15 cellular contexts compared by ENCODE assay signal in the genomic region with DNA sequence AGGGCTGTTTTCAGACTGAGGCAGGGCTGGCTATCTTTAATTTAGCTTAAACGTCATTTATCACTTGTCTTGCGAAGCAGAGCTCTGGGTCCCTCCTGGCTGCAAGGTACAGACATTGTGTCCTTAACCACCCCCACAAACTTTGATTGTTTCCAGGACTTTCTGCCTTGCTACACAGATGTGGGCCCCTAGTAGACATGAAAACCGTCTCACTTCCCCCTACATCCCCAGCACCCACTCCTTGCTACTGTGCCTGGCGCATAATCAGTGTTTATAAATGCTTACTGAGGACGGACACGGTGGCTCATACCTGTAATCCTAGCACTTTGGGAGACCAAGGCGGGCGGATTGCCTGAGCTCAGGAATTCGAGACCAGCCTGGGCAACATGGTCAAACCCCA. TPM values are rescaled to one million over a fixed set of nuclear protein-coding genes. Genes with fewer than 3 reads are reported as not detected.
DNase-seq lines count a peak whose midpoint lies in the region; ATAC-seq, FAIRE-seq and TF ChIP-seq lines count a peak whose summit lies in the region.
"Had no signal": no experiment of that assay in that cellular context is flagged by ENCODE, and none has a peak within 500 bp of the region (broad histone marks: within the 10 kb centered on the region; RNA-seq: fewer than 3 reads in every experiment).

No MANE protein-coding gene starts in this region.

- intact Hi-C loops in K562 (cut with micrococcal nuclease) = no loop called here
- intact Hi-C loops in MCF 10A (cut with micrococcal nuclease) = no loop called here

- TF ChIP-seq EP300 in K562 (IDR thresholded peaks at IDR 0.05; ENCODE audit: low read length) = no peak

- H3K4me2 ChIP-seq in K562 (ENCODE audit: insufficient read depth, low read length) = no peak overlapping the region

- H3K79me2 ChIP-seq in K562 (ENCODE audit: control insufficient read depth, insufficient read depth, low read length) = peaks cover 96% of the 10 kb centered on the region

- H3K4me3 ChIP-seq in HUES48 (ENCODE audit: low read depth, low read length) (no peak overlapping the region), K562 (no peak overlapping the region)
- H3K4me3 ChIP-seq: heart right ventricle had no signal

- no peak for TF ChIP-seq POLR2A in K562 (conservative IDR thresholded peaks at IDR 0.05)

- no peaks in the 10 kb centered on the region for H3K27me3 Mint-ChIP-seq in activated CD8-positive, alpha-beta memory T cell treated with anti-CD3 and anti-CD28 coated beads, Interleukin-2, amount 10 ng/mL, durations not matched to agents 7 days and 5 days
- H3K27me3 Mint-ChIP-seq in progenitor cell of endocrine pancreas (no peaks in the 10 kb centered on the region), MCF 10A (ENCODE audit: insufficient read depth, unreplicated experiment) (no peaks in the 10 kb centered on the region)

- H4K20me1 ChIP-seq in K562 (replicated peaks; ENCODE audit: control insufficient read depth, insufficient read depth, low read length) = peaks cover 12% of the 10 kb centered on the region; the same call in 1 of the 2 replicates

- peaks cover 78% of the 10 kb centered on the region for H3K4me1 Mint-ChIP-seq in activated CD8-positive, alpha-beta memory T cell treated with anti-CD3 and anti-CD28 coated beads, Interleukin-2, amount 10 ng/mL, durations not matched to agents 7 days and 5 days
- H3K4me1 Mint-ChIP-seq in progenitor cell of endocrine pancreas (ENCODE audit: low read depth) (peaks cover 18% of the 10 kb centered on the region), MCF 10A (ENCODE audit: insufficient read depth, unreplicated experiment) (peaks cover 6% of the 10 kb centered on the region)

- BruUV-seq in K562 (replicated peaks; lab: Mats Ljungman, UMichigan) (no TSS peak), MCF 10A (replicated peaks; lab: Mats Ljungman, UMichigan) (no TSS peak)

- peaks cover 45% of the 10 kb centered on the region for H3K4me1 ChIP-seq in HUES48 (ENCODE audit: control insufficient read depth, insufficient read depth, low read length)
- peaks cover 9 to 33% of the 10 kb centered on the region in 2 experiments for H3K4me1 ChIP-seq in K562 (replicated peaks in 1 of 2; ENCODE audit: control insufficient read depth in 2 of 2, insufficient read depth in 2 of 2, low read length in 2 of 2)

- CTCF ChIA-PET in activated CD8-positive, alpha-beta memory T cell treated with anti-CD3 and anti-CD28 coated beads, Interleukin-2, amount 10 ng/mL, durations not matched to agents 7 days and 5 days (lab: Charles Lee) = interaction anchor here (2.4 to 2.9 kb wide), 2 partner anchors 10 to 13 kb away, joined by 6 to 11 read pairs; no protein-coding TSS in a partner anchor
- CTCF ChIA-PET in K562 (lab: Yijun Ruan, JAX; ENCODE audit: low intra/inter-chr PET ratio) = no interaction called here
- CTCF ChIA-PET in MCF 10A (lab: Yijun Ruan, JAX) = interaction anchor here (0.7 to 1.2 kb wide), 3 partner anchors 10 to 329 kb away, joined by 3 to 5 read pairs (median 4); no protein-coding TSS in a partner anchor

- TF ChIP-seq CTCF in K562 (IDR thresholded peaks at IDR 0.05 in 2 of 3, conservative IDR thresholded peaks at IDR 0.05 in 1 of 3; ENCODE audit: insufficient read depth in 2 of 3, low read depth in 1 of 3, low read length in 3 of 3) (no peak), progenitor cell of endocrine pancreas (IDR thresholded peaks at IDR 0.05; ENCODE audit: unreplicated experiment) (no peak), MCF 10A (IDR thresholded peaks at IDR 0.05; ENCODE audit: unreplicated experiment) (no peak)

- H3K9ac ChIP-seq in HUES48 (ENCODE audit: low read depth, low read length) (no peak overlapping the region), K562 (ENCODE audit: insufficient read depth in 1 of 2, low read depth in 2 of 2, low read length in 2 of 2) (no peak overlapping the region; a peak in 1 of 4 replicates)

- no peaks in the 10 kb centered on the region for H3K9me1 ChIP-seq in K562 (ENCODE audit: control insufficient read depth, insufficient read depth, low read length)

- H3K27ac Mint-ChIP-seq in activated CD8-positive, alpha-beta memory T cell treated with anti-CD3 and anti-CD28 coated beads, Interleukin-2, amount 10 ng/mL, durations not matched to agents 7 days and 5 days = peak overlapping the region; percentile 62
- H3K27ac Mint-ChIP-seq in progenitor cell of endocrine pancreas = peak overlapping the region; percentile 34
- no peak overlapping the region for H3K27ac Mint-ChIP-seq in MCF 10A (ENCODE audit: low read depth, unreplicated experiment)

- no peak for FAIRE-seq in K562 (lab: Jason Lieb, UNC)
- FAIRE-seq: urothelium cell line had no signal

- in situ Hi-C loops in K562 (cut with MboI) = no loop called here

- H2AFZ ChIP-seq in K562 (ENCODE audit: low read depth, low read length) = no peak overlapping the region

- H3K27ac ChIP-seq in HUES48 (ENCODE audit: low read depth, low read length) (peak overlapping the region; percentile 6), K562 (ENCODE audit: extremely low read depth, low read depth, low read length) (no peak overlapping the region)
- H3K27ac ChIP-seq: heart right ventricle, RWPE1 had no signal

- H3K36me3 ChIP-seq in HUES48 (ENCODE audit: control insufficient read depth, insufficient read depth, low read length) (no peaks in the 10 kb centered on the region), K562 (ENCODE audit: control insufficient read depth, insufficient read depth, low read length) (peaks cover 17% of the 10 kb centered on the region; the same call in 1 of the 3 replicates)
- H3K36me3 ChIP-seq: heart right ventricle had no signal

- ATAC-seq in activated CD8-positive, alpha-beta memory T cell treated with anti-CD3 and anti-CD28 coated beads, Interleukin-2, amount 10 ng/mL, durations not matched to agents 7 days and 5 days = no peak
- ATAC-seq in K562 = peak; percentile 20
- ATAC-seq: heart right ventricle had no signal

- no peak for TF ChIP-seq RAD21 in K562 (CRISPR knock-in tag; conservative IDR thresholded peaks at IDR 0.05 in 1 of 2, IDR thresholded peaks at IDR 0.05 in 1 of 2)

- peaks cover 12% of the 10 kb centered on the region for H3K36me3 Mint-ChIP-seq in activated CD8-positive, alpha-beta memory T cell treated with anti-CD3 and anti-CD28 coated beads, Interleukin-2, amount 10 ng/mL, durations not matched to agents 7 days and 5 days
- no peaks in the 10 kb centered on the region for H3K36me3 Mint-ChIP-seq in progenitor cell of endocrine pancreas (ENCODE audit: insufficient read depth)
- peaks cover 6% of the 10 kb centered on the region for H3K36me3 Mint-ChIP-seq in MCF 10A (ENCODE audit: insufficient read depth, unreplicated experiment)

- H3K9me3 ChIP-seq in HUES48 (ENCODE audit: control insufficient read depth, insufficient read depth, low read length) (no peaks in the 10 kb centered on the region), K562 (replicated peaks; ENCODE audit: control insufficient read depth, insufficient read depth, low read depth, low read length) (no peaks in the 10 kb centered on the region)
- H3K9me3 ChIP-seq: heart right ventricle had no signal

- H3K27me3 ChIP-seq in HUES48 (ENCODE audit: control insufficient read depth, insufficient read depth, low read length) (no peaks in the 10 kb centered on the region), K562 (ENCODE audit: control insufficient read depth in 2 of 2, insufficient read depth in 2 of 2, low read length in 2 of 2) (no peaks in the 10 kb centered on the region)
- H3K27me3 ChIP-seq: heart right ventricle had no signal

- H3K4me3 Mint-ChIP-seq in activated CD8-positive, alpha-beta memory T cell treated with anti-CD3 and anti-CD28 coated beads, Interleukin-2, amount 10 ng/mL, durations not matched to agents 7 days and 5 days = no peak overlapping the region
- no peak overlapping the region for H3K4me3 Mint-ChIP-seq in progenitor cell of endocrine pancreas (ENCODE audit: low read depth)
- no peak overlapping the region for H3K4me3 Mint-ChIP-seq in MCF 10A (ENCODE audit: unreplicated experiment)

- POLR2A ChIA-PET in K562 (lab: Yijun Ruan, JAX) (interaction anchor here (0.6 kb wide), 1 partner anchor 351 kb away, joined by 4 read pairs; no protein-coding TSS in a partner anchor), MCF 10A (lab: Yijun Ruan, JAX) (interaction anchor here (0.6 to 1.6 kb wide), 3 partner anchors 21 to 776 kb away, joined by 3 to 6 read pairs (median 5); no protein-coding TSS in a partner anchor)

- DNase-seq in activated CD8-positive, alpha-beta memory T cell treated with anti-CD3 and anti-CD28 coated beads, Interleukin-2, amount 10 ng/mL, durations not matched to agents 7 days and 5 days = no peak
- no peak for DNase-seq in activated CD8-positive, alpha-beta memory T cell treated with anti-CD3 and anti-CD28 coated beads, Interleukin-2, amount 50 U/mL, for 48 hours
- DNase-seq in K562 (ENCODE audit: extremely low read depth in 1 of 4, low spot score in 3 of 4) (no peak), progenitor cell of endocrine pancreas (ENCODE audit: low spot score, unreplicated experiment) (no peak), germinal center (ENCODE audit: low spot score) (no peak), HUDEP-2 (lab: John Stamatoyannopoulos, UW; ENCODE audit: unreplicated experiment in 76 of 76) (no peak), MCF 10A (ENCODE audit: unreplicated experiment) (no peak)
- DNase-seq: activated T-cell treated with anti-CD3 and anti-CD28 coated beads for 4 hours; anterior cingulate cortex; heart right ventricle; NCI-H345; stimulated activated CD4-positive, alpha-beta T cell treated with anti-CD3 and anti-CD28 coated beads, Interleukin-12 subunit alpha, Interleukin-12 subunit beta, amount 100 ng/mL, for 4 hours had no signal

- 75% methylated on average over 9 of the region's 9 CpGs for WGBS in K562 (ENCODE audit: insufficient coverage, low coverage, missing lambda C conversion rate)

- no peaks in the 10 kb centered on the region for H3K9me3 Mint-ChIP-seq in activated CD8-positive, alpha-beta memory T cell treated with anti-CD3 and anti-CD28 coated beads, Interleukin-2, amount 10 ng/mL, durations not matched to agents 7 days and 5 days (ENCODE audit: low read depth)
- H3K9me3 Mint-ChIP-seq in progenitor cell of endocrine pancreas (ENCODE audit: low read depth) = no peaks in the 10 kb centered on the region
- no peaks in the 10 kb centered on the region for H3K9me3 Mint-ChIP-seq in MCF 10A (ENCODE audit: unreplicated experiment)

RNA-seq across cellular contexts. Expression of gene PIP4K2A, which starts 54.5 kb away (rescaled TPM):
- 100 to 1,000 TPM; 129 to 136 TPM for total RNA-seq in activated CD8-positive, alpha-beta memory T cell treated with anti-CD3 and anti-CD28 coated beads, Interleukin-2, amount 10 ng/mL, durations not matched to agents 7 days and 5 days
- 31.6 and 61.2 TPM in 2 replicates for total RNA-seq in K562 (2011; cell fraction: chromatin; rRNA removed; ENCODE audit: low replicate concordance)
- total RNA-seq in K562 (2011; cell fraction: nucleolus; rRNA removed) = 22.7 and 26.6 TPM in 2 replicates
- total RNA-seq in K562 (2011; cell fraction: nucleoplasm; rRNA removed) = 30.2 and 39.5 TPM in 2 replicates
- total RNA-seq in K562 (2014; rRNA removed) = 61.5 and 75.1 TPM in 2 replicates
- 73.5 and 95.8 TPM in 2 replicates for total RNA-seq in K562 (2014; rRNA removed; fragmentation: Illumina TruSeq; extraction: Trizol)
- 110 and 117 TPM in 2 replicates for total RNA-seq in K562 (2015; rRNA removed; fragmentation: Illumina TruSeq; extraction: Trizol)
- total RNA-seq in K562 (2021) = 56.4 and 71.9 TPM in 2 replicates
- 29.8 and 35.6 TPM in 2 replicates for polyA plus RNA-seq in K562 (2011; rRNA removed)
- 14.8 and 25.0 TPM in 2 replicates for polyA plus RNA-seq in K562 (2011; cell fraction: cytosol; rRNA removed)
- polyA plus RNA-seq in K562 (2011; cell fraction: nucleus; rRNA removed) = 17.2 and 23.1 TPM in 2 replicates
- 39.4 and 42.5 TPM in 2 replicates for polyA plus RNA-seq in K562 (2012)
- 65.2 and 69.1 TPM in 2 replicates for polyA plus RNA-seq in K562 (2014; fragmentation: Illumina TruSeq; extraction: Trizol)
- 10 to 100 TPM; 64.8 to 87.2 TPM for polyA plus RNA-seq in K562 (2014; fragmentation: Nextera tagmentation; extraction: Ambion mirVana)
- polyA plus RNA-seq in K562 (2014; rRNA removed) = 47.1 and 49.5 TPM in 2 replicates
- 62.2 and 65.1 TPM in 2 replicates for polyA minus RNA-seq in K562 (2011; rRNA and poly(A)+ RNA removed)
- 37.1 and 39.1 TPM in 2 replicates for polyA minus RNA-seq in K562 (2011; cell fraction: cytosol; rRNA and poly(A)+ RNA removed)
- polyA minus RNA-seq in K562 (2011; cell fraction: nucleus; rRNA and poly(A)+ RNA removed) = 21.7 and 45.1 TPM in 2 replicates
- 22.4 and 26.7 TPM in 2 replicates for total RNA-seq in progenitor cell of endocrine pancreas
- total RNA-seq in MCF 10A (2022) = 24.2 and 27.5 TPM in 2 replicates
